In the genomic region with DNA sequence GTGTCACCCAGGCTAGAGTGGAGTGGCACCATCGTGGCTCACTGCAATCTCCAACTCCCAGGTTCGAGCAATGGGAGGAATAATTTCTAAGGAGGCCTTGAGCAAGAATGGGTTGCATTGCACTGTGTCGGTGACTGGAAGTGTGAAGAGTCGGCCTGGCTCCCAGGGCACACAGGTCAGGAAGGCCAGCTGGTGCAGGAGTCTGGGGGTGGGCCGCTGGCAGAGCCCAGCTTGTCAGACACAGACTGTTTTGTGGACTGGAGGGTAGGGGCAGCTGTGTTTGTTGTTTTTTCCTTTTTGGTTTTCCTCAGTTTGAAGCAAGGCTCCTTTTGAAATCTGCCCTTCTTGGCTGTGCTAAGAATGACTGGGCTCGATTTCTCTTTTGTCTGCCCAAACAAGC, we compare ENCODE assay signal across 2 cellular contexts.
TF ChIP-seq lines count a peak whose summit lies in the region.

No MANE protein-coding gene starts in this region.

TF ChIP-seq in endothelial cell of umbilical vein, 7 proteins besides CTCF, POLR2A, EP300 and RAD21 (continued from another document):
- TF ChIP-seq MYC (IDR thresholded peaks at IDR 0.05; ENCODE audit: low read depth, low read length) (no peak), FOS (IDR thresholded peaks at IDR 0.05; ENCODE audit: borderline replicate concordance, insufficient read depth, low read length) (no peak), EZH2 (IDR thresholded peaks at IDR 0.05; ENCODE audit: borderline replicate concordance, low read depth, low read length, severe bottlenecking) (no peak), JUN (IDR thresholded peaks at IDR 0.05; ENCODE audit: borderline replicate concordance, insufficient read depth, insufficient read length, low read depth) (no peak)

TF ChIP-seq in HEK293T, 16 proteins besides CTCF, POLR2A, EP300 and RAD21 (continued from another document):
- no peak for TF ChIP-seq LEF1 (IDR thresholded peaks at IDR 0.05; ENCODE audit: borderline replicate concordance)
- TF ChIP-seq HDGF (IDR thresholded peaks at IDR 0.05; ENCODE audit: borderline replicate concordance) = no peak
- no peak for TF ChIP-seq FOXA1 (IDR thresholded peaks at IDR 0.05)
- no peak for TF ChIP-seq BHLHE40 (IDR thresholded peaks at IDR 0.05; ENCODE audit: borderline replicate concordance)
- TF ChIP-seq L3MBTL2 (conservative IDR thresholded peaks at IDR 0.05) = no peak
- no peak for TF ChIP-seq FOXK2 (IDR thresholded peaks at IDR 0.05)
- no peak for TF ChIP-seq CTBP1 (IDR thresholded peaks at IDR 0.05; ENCODE audit: borderline replicate concordance)
- no peak for TF ChIP-seq ZNF384 (IDR thresholded peaks at IDR 0.05)
- TF ChIP-seq NFRKB (IDR thresholded peaks at IDR 0.05) = no peak
- TF ChIP-seq ARNT (IDR thresholded peaks at IDR 0.05) = no peak
- no peak for TF ChIP-seq TARDBP (IDR thresholded peaks at IDR 0.05)
- no peak for TF ChIP-seq SP1 (IDR thresholded peaks at IDR 0.05)
- TF ChIP-seq ELF4 (IDR thresholded peaks at IDR 0.05) = no peak
